In the genomic region with DNA sequence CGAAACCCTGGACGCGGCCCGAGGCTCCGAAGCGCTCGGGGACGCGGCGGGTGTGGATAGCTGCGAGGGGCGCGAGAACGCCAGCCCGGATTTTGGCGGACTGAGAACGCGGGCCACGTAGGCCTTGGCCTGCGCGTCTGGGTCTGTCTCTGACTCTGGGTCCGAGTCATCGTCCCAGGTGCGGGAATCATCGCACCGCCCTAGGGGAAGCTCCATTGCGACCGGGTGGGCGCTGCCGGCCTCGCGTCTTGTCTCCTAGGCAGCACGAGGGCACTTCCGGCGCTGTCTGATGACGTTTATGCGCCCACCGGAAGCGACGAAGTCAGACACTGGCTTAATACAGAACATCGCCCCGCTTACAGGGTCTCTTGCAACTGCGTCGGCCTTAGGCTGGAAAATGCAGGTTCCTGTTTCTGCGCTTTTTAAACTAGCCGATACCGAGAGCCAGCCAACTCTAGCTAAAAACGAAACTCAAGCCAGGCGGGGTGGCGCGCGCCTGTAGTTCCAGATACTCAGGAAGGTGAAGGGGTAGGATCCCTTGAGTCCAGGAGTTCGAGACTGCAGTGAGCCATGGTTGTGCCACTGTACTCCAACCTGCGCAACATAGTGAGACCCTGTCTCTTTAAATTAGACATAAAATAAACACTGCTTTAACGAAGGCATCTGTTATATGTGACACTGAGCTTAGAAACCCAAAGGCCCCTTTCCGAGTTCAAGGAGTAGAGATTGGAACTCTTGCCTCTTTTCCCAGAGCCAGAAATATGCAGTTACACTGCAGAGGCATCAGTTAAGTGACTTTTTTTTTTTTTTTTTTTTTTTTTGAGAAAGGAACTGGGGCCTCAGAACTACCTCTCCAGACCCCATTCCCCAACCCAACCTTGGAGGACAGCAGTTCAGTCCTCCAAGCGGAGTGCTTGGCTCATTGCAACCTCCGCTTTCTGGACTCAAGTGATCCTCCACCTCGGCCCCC, we compare ENCODE assay signal across 8 cellular contexts.
DNase-seq lines count a peak whose midpoint lies in the region; ATAC-seq and TF ChIP-seq lines count a peak whose summit lies in the region.

Gene FBXW9 (minus strand): TSS at position 266 of the 970 bp plus-strand sequence. CDS start 50 bp downstream, at position 216.

- TF ChIP-seq CTCF in AG09309 (IDR thresholded peaks at IDR 0.05; ENCODE audit: control insufficient read depth, insufficient read depth, low read depth, low read length, missing control alignments): no peak

- no peaks in the 10 kb centered on the region for H3K27me3 ChIP-seq in layer of hippocampus (ENCODE audit: control insufficient read depth, insufficient read depth, low read length)

- peak; percentile 77 for DNase-seq in AG09309 (ENCODE audit: low read depth)
- DNase-seq in NCI-H524 treated with DMSO at 0.1 percent for 48 hours (lab: John Stamatoyannopoulos, UW): peak; percentile 78
- DNase-seq in activated CD4-positive, alpha-beta T cell treated with anti-CD3 and anti-CD28 coated beads for 48 hours: peak; percentile 98
- peak; percentile 89 to 96 for DNase-seq in stimulated activated CD4-positive, alpha-beta T cell treated with anti-CD3 and anti-CD28 coated beads, Interleukin-1b, Interleukin-23, amount 100 ng/mL, for 1 hour (ENCODE audit: low read depth in 2 of 2)

- peak within 1 kb of the TSS; percentile 74 for H3K4me3 ChIP-seq in AG09309 (ENCODE audit: control insufficient read depth, low read depth, low read length)

- peak within 1 kb of the TSS; percentile 79 for H3K27ac ChIP-seq in cingulate gyrus (ENCODE audit: low read depth, low read length)
- peak within 1 kb of the TSS; percentile 80 for H3K27ac ChIP-seq in layer of hippocampus (ENCODE audit: low read depth, low read length)

- peak; percentile 88 for ATAC-seq in GM19035 (IDR thresholded peaks at IDR 0.05; ENCODE audit: unreplicated experiment)
- ATAC-seq in HG03442 (IDR thresholded peaks at IDR 0.05; ENCODE audit: unreplicated experiment): peak; percentile 81

Comparison
In these comparisons a context has a peak if more than half of its experiments do, and no peak if none do; other contexts are left out.
1. Peak in every context shown above with its lines: DNase-seq, ATAC-seq, H3K4me3 ChIP-seq and H3K27ac ChIP-seq.